1 cellular context compared by ENCODE assay signal in genomic region chr2:1414121-1414520, GRCh38.
TF ChIP-seq lines count a peak whose summit lies in the region.

No MANE protein-coding gene starts in this region.

TF ChIP-seq in GM23338, 12 proteins besides CTCF, POLR2A, EP300 and RAD21 (continued from another document):
- TF ChIP-seq ZNF462 (CRISPR knock-in tag; IDR thresholded peaks at IDR 0.05) (no peak), STAT1 (IDR thresholded peaks at IDR 0.05; ENCODE audit: unreplicated experiment) (no peak), ZNF331 (CRISPR knock-in tag; IDR thresholded peaks at IDR 0.05; ENCODE audit: low read depth) (no peak), NANOG (IDR thresholded peaks at IDR 0.05; ENCODE audit: borderline replicate concordance) (no peak), EZH2phosphoT487 (IDR thresholded peaks at IDR 0.05; ENCODE audit: unreplicated experiment) (no peak), POLR2AphosphoS5 (IDR thresholded peaks at IDR 0.05; ENCODE audit: low read depth) (no peak), ZNF114 (CRISPR knock-in tag; IDR thresholded peaks at IDR 0.05) (no peak), EZH2 (IDR thresholded peaks at IDR 0.05; ENCODE audit: low read depth, unreplicated experiment) (no peak)
TF ChIP-seq in GM23338: peak in this region for 0.
